ENCODE assay signal across 13 cellular contexts in the genomic region with DNA sequence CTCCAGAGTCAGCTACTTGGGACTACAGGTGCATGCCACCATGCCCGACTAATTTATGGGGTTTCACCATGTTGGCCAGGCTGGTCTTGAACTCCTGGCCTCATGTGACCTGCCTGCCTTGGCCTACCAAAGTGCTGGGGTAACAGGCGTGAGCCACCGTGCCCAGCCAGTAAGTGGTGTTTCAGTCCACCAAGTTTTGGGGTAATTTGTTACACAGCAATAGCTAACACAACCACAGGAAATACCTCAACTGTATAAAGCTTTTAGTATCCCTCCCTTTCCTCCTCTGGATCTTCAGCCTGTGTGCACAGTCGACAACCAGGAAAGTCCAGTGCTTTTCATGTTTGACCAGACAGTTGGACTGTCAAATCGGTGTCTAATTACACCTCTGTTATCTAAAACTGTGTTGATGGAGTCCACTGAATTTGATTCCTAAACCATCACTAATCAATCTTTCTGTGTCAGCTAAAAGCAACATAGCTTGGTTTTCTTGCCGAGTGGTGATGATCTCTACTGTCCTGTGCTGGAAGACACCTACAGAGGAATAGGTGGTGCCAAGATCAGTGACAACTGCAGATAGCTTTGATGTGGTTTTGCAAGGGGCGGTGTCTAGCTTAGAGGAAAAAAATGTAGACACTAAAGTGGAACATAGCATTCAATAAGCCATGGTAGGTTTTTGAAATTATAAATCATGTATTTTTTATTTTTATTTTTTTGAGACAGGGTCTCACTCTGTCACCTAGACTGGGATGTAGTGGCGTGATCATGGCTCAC. TPM values are rescaled to one million over a fixed set of nuclear protein-coding genes. Genes with fewer than 3 reads are reported as not detected.
A peak's percentile ranks its signal among the peaks of the same experiment; 100 is the strongest.
DNase-seq lines count a peak whose midpoint lies in the region; ATAC-seq and TF ChIP-seq lines count a peak whose summit lies in the region.
"Had no signal": no experiment of that assay in that cellular context is flagged by ENCODE, and none has a peak within 500 bp of the region (broad histone marks: within the 10 kb centered on the region; RNA-seq: fewer than 3 reads in every experiment).

No MANE protein-coding gene starts in this region.

- no peak for TF ChIP-seq CTCF in MM.1S (IDR thresholded peaks at IDR 0.05; ENCODE audit: low read length)
- TF ChIP-seq CTCF in Calu3 (IDR thresholded peaks at IDR 0.05; ENCODE audit: unreplicated experiment) = no peak
- no peak for TF ChIP-seq CTCF in left lung (IDR thresholded peaks at IDR 0.05)
- TF ChIP-seq CTCF in breast epithelium (IDR thresholded peaks at IDR 0.05) = no peak

- H2AFZ ChIP-seq in MM.1S (ENCODE audit: low read length) = no peak overlapping the region

- no peaks in the 10 kb centered on the region for H3K27me3 Mint-ChIP-seq in activated CD4-positive, alpha-beta T cell treated with anti-CD3 and anti-CD28 coated beads, Interleukin-2, amount 10 ng/mL, durations not matched to agents 7 days and 5 days
- H3K27me3 Mint-ChIP-seq in activated naive CD4-positive, alpha-beta T cell treated with anti-CD3 and anti-CD28 coated beads, Interleukin-2, amount 50 U/mL, for 24 hours = no peaks in the 10 kb centered on the region
- H3K27me3 Mint-ChIP-seq in Calu3 (ENCODE audit: unreplicated experiment) = no peaks in the 10 kb centered on the region
- H3K27me3 Mint-ChIP-seq: activated B cell treated with CpG ODN at 0.5 μM for 24 hours had no signal

- H3K9me2 ChIP-seq in MM.1S (replicated peaks; ENCODE audit: insufficient read depth, low read length) = no peaks in the 10 kb centered on the region

- peak overlapping the region; percentile 1 for H3K4me3 Mint-ChIP-seq in activated CD4-positive, alpha-beta T cell treated with anti-CD3 and anti-CD28 coated beads, Interleukin-2, amount 10 ng/mL, durations not matched to agents 7 days and 5 days
- peak overlapping the region; percentile 20 for H3K4me3 Mint-ChIP-seq in activated naive CD4-positive, alpha-beta T cell treated with anti-CD3 and anti-CD28 coated beads, Interleukin-2, amount 50 U/mL, for 24 hours
- H3K4me3 Mint-ChIP-seq in Calu3 (ENCODE audit: low read depth, unreplicated experiment) = no peak overlapping the region
- H3K4me3 Mint-ChIP-seq: activated B cell treated with CpG ODN at 0.5 μM for 24 hours had no signal

- POLR2A ChIA-PET in activated CD4-positive, alpha-beta T cell treated with anti-CD3 and anti-CD28 coated beads, Interleukin-2, amount 10 ng/mL, durations not matched to agents 7 days and 5 days (lab: Charles Lee) = interaction anchor here (0.6 kb wide), 1 partner anchor 28 kb away, joined by 4 read pairs; no protein-coding TSS in a partner anchor

- no peak for TF ChIP-seq POLR2A in breast epithelium (IDR thresholded peaks at IDR 0.05)

- H3K4me1 ChIP-seq in MM.1S (ENCODE audit: low read length) (no peaks in the 10 kb centered on the region), left lung (no peaks in the 10 kb centered on the region), breast epithelium (no peaks in the 10 kb centered on the region)

- BruUV-seq in Calu3 (replicated peaks; lab: Mats Ljungman, UMichigan) = no TSS peak

- no peak overlapping the region for H3K4me3 ChIP-seq in MM.1S (ENCODE audit: low read length)
- H3K4me3 ChIP-seq in left lung = no peak overlapping the region
- no peak overlapping the region for H3K4me3 ChIP-seq in breast epithelium
- H3K4me3 ChIP-seq: BLaER1 treated with 17β-estradiol and CSF1 and Interleukin-3, amounts not matched to agents 10 nM and 100 nM; cardiac muscle cell had no signal

- peak overlapping the region; percentile 77 for H3K27ac Mint-ChIP-seq in activated CD4-positive, alpha-beta T cell treated with anti-CD3 and anti-CD28 coated beads, Interleukin-2, amount 10 ng/mL, durations not matched to agents 7 days and 5 days
- H3K27ac Mint-ChIP-seq in activated naive CD4-positive, alpha-beta T cell treated with anti-CD3 and anti-CD28 coated beads, Interleukin-2, amount 50 U/mL, for 24 hours = peak overlapping the region; percentile 71
- H3K27ac Mint-ChIP-seq in Calu3 (ENCODE audit: unreplicated experiment) = no peak overlapping the region
- H3K27ac Mint-ChIP-seq: activated B cell treated with CpG ODN at 0.5 μM for 24 hours had no signal

- no peaks in the 10 kb centered on the region for H3F3A ChIP-seq in MM.1S (ENCODE audit: insufficient read depth, low read length)

- peaks cover 12% of the 10 kb centered on the region for H3K9me3 Mint-ChIP-seq in activated CD4-positive, alpha-beta T cell treated with anti-CD3 and anti-CD28 coated beads, Interleukin-2, amount 10 ng/mL, durations not matched to agents 7 days and 5 days
- no peaks in the 10 kb centered on the region for H3K9me3 Mint-ChIP-seq in activated naive CD4-positive, alpha-beta T cell treated with anti-CD3 and anti-CD28 coated beads, Interleukin-2, amount 50 U/mL, for 24 hours
- peaks cover 2% of the 10 kb centered on the region for H3K9me3 Mint-ChIP-seq in Calu3 (ENCODE audit: low read depth, unreplicated experiment)
- H3K9me3 Mint-ChIP-seq: activated B cell treated with CpG ODN at 0.5 μM for 24 hours had no signal

- H4K20me1 ChIP-seq in MM.1S (ENCODE audit: insufficient read depth, low read length) = no peaks in the 10 kb centered on the region

- CTCF ChIA-PET in activated CD4-positive, alpha-beta T cell treated with anti-CD3 and anti-CD28 coated beads, Interleukin-2, amount 10 ng/mL, durations not matched to agents 7 days and 5 days (lab: Charles Lee) = interaction anchor here (0.7 to 1.4 kb wide), 3 partner anchors 22 to 27 kb away, joined by 3 to 4 read pairs (median 3); no protein-coding TSS in a partner anchor
- CTCF ChIA-PET in Calu3 (lab: Charles Lee) = no interaction called here

- H3K27me3 ChIP-seq in MM.1S (replicated peaks; ENCODE audit: insufficient read depth, low read length) (no peaks in the 10 kb centered on the region), left lung (no peaks in the 10 kb centered on the region), breast epithelium (no peaks in the 10 kb centered on the region)
- H3K27me3 ChIP-seq: BLaER1 treated with 17β-estradiol and CSF1 and Interleukin-3, amounts not matched to agents 10 nM and 100 nM; cardiac muscle cell had no signal

- ATAC-seq in left lung (no peak), SK-N-SH treated with all-trans-retinoic acid at 6 μM for 48 hours (no peak)

- peaks cover 70% of the 10 kb centered on the region for H3K36me3 Mint-ChIP-seq in activated CD4-positive, alpha-beta T cell treated with anti-CD3 and anti-CD28 coated beads, Interleukin-2, amount 10 ng/mL, durations not matched to agents 7 days and 5 days (ENCODE audit: low read depth)
- peaks cover 26% of the 10 kb centered on the region for H3K36me3 Mint-ChIP-seq in activated naive CD4-positive, alpha-beta T cell treated with anti-CD3 and anti-CD28 coated beads, Interleukin-2, amount 50 U/mL, for 24 hours
- peaks cover 46% of the 10 kb centered on the region for H3K36me3 Mint-ChIP-seq in Calu3 (ENCODE audit: insufficient read depth, unreplicated experiment)

- no peaks in the 10 kb centered on the region for H3K9me3 ChIP-seq in MM.1S (replicated peaks; ENCODE audit: insufficient read depth, low read length)
- no peaks in the 10 kb centered on the region for H3K9me3 ChIP-seq in left lung
- no peaks in the 10 kb centered on the region for H3K9me3 ChIP-seq in breast epithelium

- peaks cover 24% of the 10 kb centered on the region for H3K4me1 Mint-ChIP-seq in activated CD4-positive, alpha-beta T cell treated with anti-CD3 and anti-CD28 coated beads, Interleukin-2, amount 10 ng/mL, durations not matched to agents 7 days and 5 days
- H3K4me1 Mint-ChIP-seq in activated naive CD4-positive, alpha-beta T cell treated with anti-CD3 and anti-CD28 coated beads, Interleukin-2, amount 50 U/mL, for 24 hours = peaks cover 32% of the 10 kb centered on the region
- no peaks in the 10 kb centered on the region for H3K4me1 Mint-ChIP-seq in Calu3 (ENCODE audit: low read depth, unreplicated experiment)

- H3K36me3 ChIP-seq in MM.1S (replicated peaks; ENCODE audit: insufficient read depth, low read length) = no peaks in the 10 kb centered on the region
- H3K36me3 ChIP-seq in left lung = peaks cover 0 to 76% of the 10 kb centered on the region in 2 donors
- H3K36me3 ChIP-seq in breast epithelium = no peaks in the 10 kb centered on the region

- no peak overlapping the region for H3K9ac ChIP-seq in MM.1S (ENCODE audit: low read length)
- H3K9ac ChIP-seq: BLaER1 treated with 17β-estradiol and CSF1 and Interleukin-3, amounts not matched to agents 10 nM and 100 nM had no signal

- intact Hi-C loops in Calu3 (cut with micrococcal nuclease; ENCODE audit: unreplicated experiment) (no loop called here), left lung (cut with DNase I) (no loop called here), breast epithelium (cut with DNase I; ENCODE audit: low total_unique reads) (no loop called here)

- no peaks in the 10 kb centered on the region for H3K79me2 ChIP-seq in MM.1S (ENCODE audit: low read length)

- H3K4me2 ChIP-seq in MM.1S (ENCODE audit: low read depth, low read length) = no peak overlapping the region

- H3K27ac ChIP-seq in MM.1S (ENCODE audit: low read length) (no peak overlapping the region), left lung (no peak overlapping the region), breast epithelium (no peak overlapping the region)
- H3K27ac ChIP-seq: cardiac muscle cell had no signal

- peak; percentile 33 for DNase-seq in MM.1S
- DNase-seq in activated CD4-positive, alpha-beta T cell treated with anti-CD3 and anti-CD28 coated beads, Interleukin-2, amount 10 ng/mL, durations not matched to agents 7 days and 5 days = peak; percentile 79
- peak in 2 of 3 donors; percentile 31 to 34 for DNase-seq in stimulated activated CD4-positive, alpha-beta T cell treated with anti-CD3 and anti-CD28 coated beads, TNF-alpha, amount 100 ng/mL, for 1 hour (ENCODE audit: low read depth in 3 of 3, low spot score in 1 of 3)
- DNase-seq in Calu3 = no peak
- no peak for DNase-seq in left lung
- DNase-seq in breast epithelium (ENCODE audit: low spot score in 2 of 2) = no peak
- DNase-seq: activated B cell treated with CpG ODN at 0.5 μM for 24 hours, NCI-H1105, NCI-H524 treated with DMSO at 0.1 percent for 48 hours had no signal

TF ChIP-seq in SK-N-SH treated with all-trans-retinoic acid at 6 μM for 48 hours, 23 proteins besides CTCF, POLR2A, EP300 and RAD21 (continues in another document):
- TF ChIP-seq ZC3H10 (CRISPR knock-in tag; IDR thresholded peaks at IDR 0.05) (no peak), SNAI2 (CRISPR knock-in tag; IDR thresholded peaks at IDR 0.05) (no peak), BACH2 (CRISPR knock-in tag; IDR thresholded peaks at IDR 0.05; ENCODE audit: borderline replicate concordance) (no peak), OSR1 (CRISPR knock-in tag; IDR thresholded peaks at IDR 0.05) (no peak)

RNA-seq across cellular contexts. Expression of a gene that starts 22.2 kb away (rescaled TPM):
- total RNA-seq in activated CD4-positive, alpha-beta T cell treated with anti-CD3 and anti-CD28 coated beads, Interleukin-2, amount 10 ng/mL, durations not matched to agents 7 days and 5 days = 10 to 100 TPM; 23.5 to 28.3 TPM
- 15.2 and 15.7 TPM in 2 replicates for total RNA-seq in Calu3 (2022)
- total RNA-seq in left lung = 10 to 100 TPM; 10.7 to 13.7 TPM
- 10 to 100 TPM in 2 of 3 donors, 1 to 10 TPM in 1; 9.9 to 20.5 (median 15.1) TPM for total RNA-seq in breast epithelium

RNA-seq across cellular contexts. Expression of a gene that starts 38.4 kb away (rescaled TPM):
- 10 to 100 TPM; 14.4 to 18.5 TPM for total RNA-seq in activated CD4-positive, alpha-beta T cell treated with anti-CD3 and anti-CD28 coated beads, Interleukin-2, amount 10 ng/mL, durations not matched to agents 7 days and 5 days
- total RNA-seq in Calu3 (2022) = 13.2 and 15.5 TPM in 2 replicates
- 10 to 100 TPM; 16.0 to 17.4 TPM for total RNA-seq in left lung
- total RNA-seq in breast epithelium = 10 to 100 TPM; 25.3 to 34.1 (median 32.1) TPM

Comparison
In these comparisons a context has a peak if more than half of its experiments do, and no peak if none do; other contexts are left out.
1. DNase-seq: peak in MM.1S (single experiment), activated CD4-positive, alpha-beta T cell treated with anti-CD3 and anti-CD28 coated beads, Interleukin-2, amount 10 ng/mL, durations not matched to agents 7 days and 5 days (single experiment) and stimulated activated CD4-positive, alpha-beta T cell treated with anti-CD3 and anti-CD28 coated beads, TNF-alpha, amount 100 ng/mL, for 1 hour (2 of 3); none in Calu3 (single experiment), left lung (0 of 2) and breast epithelium (0 of 2).